8 cellular contexts compared by ENCODE assay signal in genomic region chr7:81956520-81956919, GRCh38.
DNase-seq lines count a peak whose midpoint lies in the region; ATAC-seq and TF ChIP-seq lines count a peak whose summit lies in the region.

No MANE protein-coding gene starts in this region.

- H3K9me3 ChIP-seq in BE2C (no peaks in the 10 kb centered on the region), uterus (no peaks in the 10 kb centered on the region), stomach (no peaks in the 10 kb centered on the region)

- H3K27ac ChIP-seq in uterus: no peak overlapping the region
- H3K27ac ChIP-seq in stomach: no peak overlapping the region

- DNase-seq in BE2C (peak; percentile 48), LHCN-M2 (ENCODE audit: low read depth) (peak; percentile 68), SW480 (ENCODE audit: low spot score) (peak; percentile 35), left ventricle myocardium superior (no peak), uterus (no peak), stomach (no peak)

- WGBS in stomach, 5 donors: 53 to 69% (median 63%) methylated on average over 4 of the region's 4 CpGs

- TF ChIP-seq EP300 in stomach (IDR thresholded peaks at IDR 0.05): no peak

- H3K36me3 ChIP-seq in BE2C: no peaks in the 10 kb centered on the region; the same call in none of the 2 replicates
- no peaks in the 10 kb centered on the region for H3K36me3 ChIP-seq in uterus
- H3K36me3 ChIP-seq in stomach: peaks cover 0 to 5% (median 0%) of the 10 kb centered on the region in 4 donors

- intact Hi-C loops in left ventricle myocardium superior (cut with micrococcal nuclease) (loop anchor here (5.0 kb wide), 1 partner anchor 454 kb away; no protein-coding TSS in a partner anchor), uterus (cut with DNase I; ENCODE audit: low total_unique reads) (no loop called here), stomach (cut with DNase I; ENCODE audit: low total_unique reads) (no loop called here)

- TF ChIP-seq CTCF in BE2C (IDR thresholded peaks at IDR 0.05; ENCODE audit: low read depth, low read length) (peak; percentile 87), uterus (IDR thresholded peaks at IDR 0.05) (peak; percentile 7 to 32 (median 18)), stomach (IDR thresholded peaks at IDR 0.05) (peak in 3 of 7 experiments; percentile 10 to 44 (median 29))

- H3K4me1 ChIP-seq in BE2C: peaks cover 5% of the 10 kb centered on the region; the same call in 1 of the 2 replicates
- no peaks in the 10 kb centered on the region for H3K4me1 ChIP-seq in uterus
- no peaks in the 10 kb centered on the region for H3K4me1 ChIP-seq in stomach

- H3K4me3 ChIP-seq in BE2C (ENCODE audit: low read depth, low read length) (no peak overlapping the region), uterus (no peak overlapping the region), stomach (no peak overlapping the region)

- H3K27me3 ChIP-seq in BE2C: no peaks in the 10 kb centered on the region
- H3K27me3 ChIP-seq in uterus: no peaks in the 10 kb centered on the region
- H3K27me3 ChIP-seq in stomach: no peaks in the 10 kb centered on the region

- ATAC-seq in GM19395 (IDR thresholded peaks at IDR 0.05; ENCODE audit: unreplicated experiment) (peak; percentile 88), left ventricle myocardium superior (peak; percentile 89), GM19452 (IDR thresholded peaks at IDR 0.05; ENCODE audit: unreplicated experiment) (no peak)

- TF ChIP-seq POLR2A in uterus (IDR thresholded peaks at IDR 0.05) (no peak), stomach (IDR thresholded peaks at IDR 0.05) (no peak)

Comparison
In these comparisons a context has a peak if more than half of its experiments do, and no peak if none do; other contexts are left out.
1. DNase-seq: peak in BE2C (single experiment), LHCN-M2 (single experiment) and SW480 (single experiment); none in left ventricle myocardium superior (single experiment), uterus (0 of 2) and stomach (single experiment).